8 cellular contexts compared by ENCODE assay signal in the genomic region with DNA sequence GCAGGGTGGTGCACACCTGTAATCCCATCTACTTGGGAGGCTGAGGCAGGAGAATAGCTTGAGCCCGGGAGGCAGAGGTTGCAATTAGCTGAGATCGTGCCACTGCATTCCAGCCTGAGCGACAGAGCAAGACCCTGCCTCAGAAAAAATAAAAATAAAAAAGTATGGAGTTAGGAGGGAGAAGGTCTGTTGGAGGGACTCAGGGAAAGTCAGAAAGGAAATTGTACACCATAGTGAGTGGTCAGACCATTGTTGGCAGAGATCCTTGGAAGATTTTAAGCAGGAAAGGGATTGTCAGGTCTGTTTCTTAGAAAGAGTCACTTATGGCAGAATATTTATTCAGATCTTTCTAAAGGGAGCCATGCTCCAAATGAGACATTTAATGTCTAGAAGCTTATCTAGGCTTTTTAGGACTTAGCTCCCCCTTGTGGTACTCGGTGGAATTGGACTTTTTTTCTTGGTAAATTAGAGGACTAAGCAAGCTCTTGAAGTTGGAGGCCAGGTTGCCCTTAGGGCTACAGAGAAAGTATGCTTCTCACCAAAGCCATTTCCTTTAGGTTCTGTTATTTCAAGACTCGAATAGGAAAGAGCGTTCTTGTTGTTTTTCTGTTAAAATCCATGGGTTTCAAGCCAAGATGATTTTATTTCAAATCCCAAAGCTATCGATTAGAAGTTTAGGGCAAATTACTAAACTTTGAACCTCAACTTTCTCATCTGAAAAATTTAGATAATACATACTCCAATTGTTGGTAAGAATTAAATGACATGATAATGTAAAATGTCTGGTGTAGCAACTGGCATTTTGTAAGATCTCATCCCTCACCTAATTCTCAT. TPM values are rescaled to one million over a fixed set of nuclear protein-coding genes. Genes with fewer than 3 reads are reported as not detected.
DNase-seq lines count a peak whose midpoint lies in the region; ATAC-seq and TF ChIP-seq lines count a peak whose summit lies in the region.

No MANE protein-coding gene starts in this region.

- ATAC-seq in HG02610 (IDR thresholded peaks at IDR 0.05; ENCODE audit: unreplicated experiment) (peak; percentile 71), left ventricle myocardium superior (peak; percentile 72), gastrocnemius medialis (peak; percentile 90 to 95)

- peak; percentile 83 for TF ChIP-seq RAD21 in SK-N-SH (IDR thresholded peaks at IDR 0.05; ENCODE audit: low read length)

- TF ChIP-seq EP300 in SK-N-SH (IDR thresholded peaks at IDR 0.05; ENCODE audit: borderline replicate concordance in 1 of 2, low read depth in 1 of 2, low read length in 1 of 2): no peak

- H3K27me3 ChIP-seq in SK-N-SH (ENCODE audit: insufficient read depth): no peaks in the 10 kb centered on the region
- no peaks in the 10 kb centered on the region for H3K27me3 ChIP-seq in adrenal gland
- H3K27me3 ChIP-seq in gastrocnemius medialis: no peaks in the 10 kb centered on the region

- no peak overlapping the region for H3K4me2 ChIP-seq in SK-N-SH

- H3F3A ChIP-seq in SK-N-SH (replicated peaks; ENCODE audit: insufficient read depth): peaks cover 10% of the 10 kb centered on the region

- in situ Hi-C loops in gastrocnemius medialis (cut with MboI; ENCODE audit: low sequenced_read_pairs in 4 of 4): loop anchor here (5.0 to 25.0 kb wide), 4 partner anchors 167 to 897 kb away; partner anchors contain the start of gene DUSP10 (in 4 of the 4)

- H3K36me3 ChIP-seq in SK-N-SH (replicated peaks in 1 of 2; ENCODE audit: control insufficient read depth in 1 of 2, insufficient read depth in 2 of 2, low read length in 1 of 2): peaks cover 41 to 74% of the 10 kb centered on the region in 2 experiments
- peaks cover 0 to 37% of the 10 kb centered on the region in 2 donors for H3K36me3 ChIP-seq in adrenal gland (replicated peaks in 1 of 2)
- H3K36me3 ChIP-seq in gastrocnemius medialis: peaks cover 0 to 42% of the 10 kb centered on the region in 2 donors

- no peak overlapping the region for H3K27ac ChIP-seq in SK-N-SH (ENCODE audit: low read depth in 2 of 2, low read length in 1 of 2)
- no peak overlapping the region for H3K27ac ChIP-seq in adrenal gland
- no peak overlapping the region for H3K27ac ChIP-seq in gastrocnemius medialis

- H2AFZ ChIP-seq in SK-N-SH (ENCODE audit: low read depth): no peak overlapping the region

- no peaks in the 10 kb centered on the region for H3K79me2 ChIP-seq in SK-N-SH (ENCODE audit: insufficient read depth)

- TF ChIP-seq POLR2A in adrenal gland (IDR thresholded peaks at IDR 0.05): no peak
- no peak for TF ChIP-seq POLR2A in gastrocnemius medialis (IDR thresholded peaks at IDR 0.05)

- no peak overlapping the region for H3K9ac ChIP-seq in SK-N-SH

- CTCF ChIA-PET in SK-N-SH (lab: Yijun Ruan, JAX): interaction anchor here (0.6 to 4.0 kb wide), 29 partner anchors 9 to 1194 kb away, joined by 3 to 63 read pairs (median 3); partner anchors contain the start of genes MIA3 and TAF1A

- H4K20me1 ChIP-seq in SK-N-SH (ENCODE audit: insufficient read depth): no peaks in the 10 kb centered on the region

- TF ChIP-seq CTCF in SK-N-SH (IDR thresholded peaks at IDR 0.05): peak; percentile 93
- TF ChIP-seq CTCF in adrenal gland (IDR thresholded peaks at IDR 0.05): peak; percentile 84 to 91 (median 86)
- peak; percentile 71 to 89 (median 77) for TF ChIP-seq CTCF in gastrocnemius medialis (IDR thresholded peaks at IDR 0.05 in 4 of 5, conservative IDR thresholded peaks at IDR 0.05 in 1 of 5)

- 34% methylated on average over 7 of the region's 7 CpGs for WGBS in SK-N-SH (ENCODE audit: low lambda C conversion rate)
- WGBS in adrenal gland, 4 donors: 37 to 44% (median 40%) methylated on average over 7 of the region's 7 CpGs

- H3K9me2 ChIP-seq in SK-N-SH: no peaks in the 10 kb centered on the region

- POLR2A ChIA-PET in SK-N-SH (lab: Yijun Ruan, JAX): interaction anchor here (1.0 to 1.3 kb wide), 2 partner anchors 10 to 169 kb away, joined by 6 to 9 read pairs; no protein-coding TSS in a partner anchor

- H3K4me1 ChIP-seq in SK-N-SH (ENCODE audit: control insufficient read depth in 1 of 2, insufficient read depth in 2 of 2, low read depth in 1 of 2, low read length in 1 of 2): no peaks in the 10 kb centered on the region
- no peaks in the 10 kb centered on the region for H3K4me1 ChIP-seq in adrenal gland (replicated peaks in 1 of 2)
- H3K4me1 ChIP-seq in gastrocnemius medialis: no peaks in the 10 kb centered on the region

- H3K9me3 ChIP-seq in SK-N-SH: 0 out of 2 replicates have a peak, but pooled peaks cover 2% of the 10 kb centered on the region
- no peaks in the 10 kb centered on the region for H3K9me3 ChIP-seq in adrenal gland (replicated peaks in 1 of 3)
- H3K9me3 ChIP-seq in gastrocnemius medialis: no peaks in the 10 kb centered on the region

- intact Hi-C loops in adrenal gland (cut with DNase I) (loop anchor here (5.0 kb wide), 1 partner anchor 172 kb away; no protein-coding TSS in a partner anchor), left ventricle myocardium superior (cut with micrococcal nuclease) (loop anchor here (5.0 kb wide), 1 partner anchor 167 kb away; no protein-coding TSS in a partner anchor), gastrocnemius medialis (cut with DNase I; ENCODE audit: low total_unique reads) (loop anchor here (1.0 kb wide), 1 partner anchor 169 kb away; no protein-coding TSS in a partner anchor)

- DNase-seq in SIG-M5 treated with dmso at 0.1 percent for 504 hours (lab: John Stamatoyannopoulos, UW; ENCODE audit: unreplicated experiment) (peak; percentile 83), SIG-M5 (lab: John Stamatoyannopoulos, UW) (no peak), NCI-H1105 (lab: John Stamatoyannopoulos, UW) (peak; percentile 71), SK-N-SH (peak; percentile 56), adrenal gland (peak; percentile 56 to 89 (median 81)), left ventricle myocardium superior (no peak), gastrocnemius medialis (peak in 1 of 2 donors; percentile 55)

- H3K4me3 ChIP-seq in SK-N-SH (ENCODE audit: low read depth in 2 of 2, low read length in 1 of 2) (no peak overlapping the region; a peak in 1 of 4 replicates), adrenal gland (no peak overlapping the region), gastrocnemius medialis (no peak overlapping the region)

TF ChIP-seq in SK-N-SH, 30 proteins besides CTCF, POLR2A, EP300 and RAD21:
- TF ChIP-seq CHD2 (IDR thresholded peaks at IDR 0.05; ENCODE audit: low read length, partially characterized antibody) (peak; percentile 13), EZH2phosphoT487 (IDR thresholded peaks at IDR 0.05; ENCODE audit: borderline replicate concordance, low read depth) (no peak), SMC3 (IDR thresholded peaks at IDR 0.05; ENCODE audit: low read depth, low read length) (peak; percentile 72)
TF ChIP-seq in SK-N-SH: peak in this region for 2.

RNA-seq across cellular contexts. Expression of gene MIA3, which starts 16.5 kb away (rescaled TPM):
- polyA plus RNA-seq in SK-N-SH (2012; rRNA removed) (47.0 and 51.4 TPM in 2 replicates), adrenal gland (100 to 1,000 TPM in 1 of 3 donors, 10 to 100 TPM in 2; 33.1 to 134 (median 45.2) TPM)
- 15.9 and 24.8 TPM in 2 replicates for polyA plus RNA-seq in SK-N-SH (2012; cell fraction: cytosol; rRNA removed)
- 104 and 144 TPM in 2 replicates for polyA plus RNA-seq in SK-N-SH (2012; cell fraction: nucleus; rRNA removed)
- total RNA-seq in adrenal gland (100 to 1,000 TPM in 1 of 8 donors, 10 to 100 TPM in 7; 37.7 to 101 (median 65.9) TPM), left ventricle myocardium superior (65.5 TPM), gastrocnemius medialis (10 to 100 TPM; 24.1 to 75.3 (median 47.9) TPM)

RNA-seq across cellular contexts. Expression of gene TAF1A, which starts 44.7 kb away (rescaled TPM):
- polyA plus RNA-seq in SK-N-SH (2012; rRNA removed) (4.6 and 6.3 TPM in 2 replicates), adrenal gland (1 to 10 TPM; 1.4 to 6.6 (median 1.6) TPM)
- 6.7 and 8.5 TPM in 2 replicates for polyA plus RNA-seq in SK-N-SH (2012; cell fraction: cytosol; rRNA removed)
- 4.8 and 11.0 TPM in 2 replicates for polyA plus RNA-seq in SK-N-SH (2012; cell fraction: nucleus; rRNA removed)
- total RNA-seq in adrenal gland (1 to 10 TPM; 1.6 to 9.4 (median 5.7) TPM), left ventricle myocardium superior (2.6 TPM), gastrocnemius medialis (1 to 10 TPM; 1.5 to 3.4 (median 1.6) TPM)

Comparison
In these comparisons a context has a peak if more than half of its experiments do, and no peak if none do; other contexts are left out.
1. DNase-seq: peak in SIG-M5 treated with dmso at 0.1 percent for 504 hours (single experiment), NCI-H1105 (single experiment), SK-N-SH (single experiment) and adrenal gland (7 of 7); none in SIG-M5 (single experiment) and left ventricle myocardium superior (single experiment).
2. Peak in every context shown above with its lines, with median percentiles within 50 percentile points of each other: ATAC-seq and CTCF ChIP-seq.